ENCODE assay signal across 8 cellular contexts in the genomic region with DNA sequence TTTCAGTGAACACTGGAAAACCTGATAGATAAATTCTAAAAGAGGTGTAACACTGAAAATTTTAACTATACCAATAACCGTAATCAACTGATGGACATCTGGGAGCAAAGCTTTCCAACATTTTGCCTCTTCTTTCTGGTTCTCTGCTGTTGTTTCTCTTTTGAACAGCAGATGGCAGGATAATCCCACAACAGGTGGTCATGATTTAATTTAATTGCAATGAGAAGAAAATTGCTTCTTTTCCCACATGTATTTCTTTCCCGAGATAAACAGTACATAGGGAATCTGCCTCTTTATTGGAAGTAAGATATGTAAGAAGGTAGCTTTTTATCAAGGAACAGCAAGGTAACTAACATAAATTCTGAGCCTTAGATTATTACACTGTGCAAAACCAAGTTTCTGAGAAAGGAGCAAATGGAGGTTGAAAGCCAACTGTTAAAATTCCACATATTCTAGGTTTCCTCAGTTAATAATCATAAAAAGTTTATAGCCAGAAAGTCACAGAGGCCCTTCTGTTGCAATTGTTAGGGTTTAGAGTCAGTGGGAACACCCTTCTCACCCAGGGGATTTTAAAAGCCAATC.
DNase-seq lines count a peak whose midpoint lies in the region; ATAC-seq, FAIRE-seq and TF ChIP-seq lines count a peak whose summit lies in the region.

No MANE protein-coding gene starts in this region.

- H3F3A ChIP-seq in SU-DHL-6 (ENCODE audit: insufficient read depth): no peaks in the 10 kb centered on the region

- no peaks in the 10 kb centered on the region for H3K79me2 ChIP-seq in SU-DHL-6 (ENCODE audit: insufficient read depth, low read length)

- peak; percentile 98 for FAIRE-seq in G401.6 (lab: Jason Lieb, UNC)

- no peaks in the 10 kb centered on the region for H4K20me1 ChIP-seq in SU-DHL-6 (ENCODE audit: low read depth, low read length)

- no peak overlapping the region for H3K4me2 ChIP-seq in SU-DHL-6 (ENCODE audit: low read depth, low read length, poor library complexity, severe bottlenecking)

- peak; percentile 65 for TF ChIP-seq CTCF in SU-DHL-6 (IDR thresholded peaks at IDR 0.05; ENCODE audit: insufficient read depth, low read length, poor library complexity, severe bottlenecking)
- TF ChIP-seq CTCF in epithelial cell of esophagus (IDR thresholded peaks at IDR 0.05; ENCODE audit: insufficient read depth, low read depth, low read length, missing control alignments): peak; percentile 83
- TF ChIP-seq CTCF in nephron (IDR thresholded peaks at IDR 0.05; ENCODE audit: unreplicated experiment in 3 of 3): peak; percentile 86 to 92 (median 89)

- ATAC-seq in HG02884 (IDR thresholded peaks at IDR 0.05; ENCODE audit: unreplicated experiment): no peak
- ATAC-seq in GM18909 (IDR thresholded peaks at IDR 0.05; ENCODE audit: poor library complexity, unreplicated experiment): no peak

- no peak overlapping the region for H3K9ac ChIP-seq in SU-DHL-6 (ENCODE audit: low read length)

- H3K36me3 ChIP-seq in SU-DHL-6 (ENCODE audit: low read length): no peaks in the 10 kb centered on the region

- H3K27ac ChIP-seq in SU-DHL-6 (ENCODE audit: low read depth, low read length): no peak overlapping the region

- H3K9me3 ChIP-seq in SU-DHL-6 (ENCODE audit: insufficient read depth, low read length): no peaks in the 10 kb centered on the region

- H3K4me3 Mint-ChIP-seq in nephron: no peak overlapping the region

- no peaks in the 10 kb centered on the region for H3K27me3 Mint-ChIP-seq in nephron (ENCODE audit: low read depth)

- peaks cover 3% of the 10 kb centered on the region for H3K9me3 Mint-ChIP-seq in nephron

- DNase-seq in AG08395 (ENCODE audit: low spot score) (peak; percentile 75), NCI-H1436 (lab: John Stamatoyannopoulos, UW) (peak; percentile 70), epithelial cell of esophagus (ENCODE audit: low read depth) (peak; percentile 71)

- H3K4me3 ChIP-seq in SU-DHL-6 (ENCODE audit: insufficient read depth, low read length, poor library complexity, severe bottlenecking) (no peak overlapping the region), epithelial cell of esophagus (ENCODE audit: low read length) (no peak overlapping the region)

- no peak overlapping the region for H2AFZ ChIP-seq in SU-DHL-6 (ENCODE audit: low read depth, low read length, severe bottlenecking)

- H3K27me3 ChIP-seq in SU-DHL-6 (ENCODE audit: low read length): no peaks in the 10 kb centered on the region

- peaks cover 2% of the 10 kb centered on the region for H3K36me3 Mint-ChIP-seq in nephron (ENCODE audit: low read depth)

- peaks cover 19% of the 10 kb centered on the region for H3K4me1 Mint-ChIP-seq in nephron

- no peaks in the 10 kb centered on the region for H3K9me2 ChIP-seq in SU-DHL-6 (replicated peaks; ENCODE audit: insufficient read depth, low read length)

- H3K27ac Mint-ChIP-seq in nephron: peak overlapping the region in 1 of 3 experiments; percentile 58
